Comparison of ENCODE assay signal across 12 cellular contexts in genomic region chr20:48638546-48638945, GRCh38.
DNase-seq lines count a peak whose midpoint lies in the region; ATAC-seq lines count a peak whose summit lies in the region.
"Had no signal": no experiment of that assay in that cellular context is flagged by ENCODE, and none has a peak within 500 bp of the region (broad histone marks: within the 10 kb centered on the region; RNA-seq: fewer than 3 reads in every experiment).

No MANE protein-coding gene starts in this region.

- peak overlapping the region; percentile 72 for H3K27ac Mint-ChIP-seq in activated CD4-positive, alpha-beta memory T cell treated with anti-CD3 and anti-CD28 coated beads, Interleukin-2, amount 10 ng/mL, durations not matched to agents 7 days and 5 days
- H3K27ac Mint-ChIP-seq in immature natural killer cell: peak overlapping the region; percentile 57 to 92 (median 84)
- H3K27ac Mint-ChIP-seq in activated T-helper 2 cell treated with anti-CD3 and anti-CD28 coated beads, Interferon-gamma antibody, Interleukin-2, Interleukin-4, amounts not matched to agents 10 μg/mL and 5 μg/mL and 100 μg/mL, durations not matched to agents 14 hours and 24 hours and 36 hours: no peak overlapping the region

- no peaks in the 10 kb centered on the region for H3K27me3 Mint-ChIP-seq in activated CD4-positive, alpha-beta memory T cell treated with anti-CD3 and anti-CD28 coated beads, Interleukin-2, amount 10 ng/mL, durations not matched to agents 7 days and 5 days
- H3K27me3 Mint-ChIP-seq in immature natural killer cell (ENCODE audit: low read depth in 3 of 3): peaks cover 21 to 45% (median 37%) of the 10 kb centered on the region in 3 donors
- H3K27me3 Mint-ChIP-seq in activated T-helper 2 cell treated with anti-CD3 and anti-CD28 coated beads, Interferon-gamma antibody, Interleukin-2, Interleukin-4, amounts not matched to agents 10 μg/mL and 5 μg/mL and 100 μg/mL, durations not matched to agents 14 hours and 24 hours and 36 hours (ENCODE audit: low read depth): no peaks in the 10 kb centered on the region

- H3K36me3 Mint-ChIP-seq in activated CD4-positive, alpha-beta memory T cell treated with anti-CD3 and anti-CD28 coated beads, Interleukin-2, amount 10 ng/mL, durations not matched to agents 7 days and 5 days (ENCODE audit: low read depth): peaks cover 67% of the 10 kb centered on the region
- H3K36me3 Mint-ChIP-seq in immature natural killer cell: peaks cover 34 to 60% (median 46%) of the 10 kb centered on the region in 3 donors
- H3K36me3 Mint-ChIP-seq in activated T-helper 2 cell treated with anti-CD3 and anti-CD28 coated beads, Interferon-gamma antibody, Interleukin-2, Interleukin-4, amounts not matched to agents 10 μg/mL and 5 μg/mL and 100 μg/mL, durations not matched to agents 14 hours and 24 hours and 36 hours (ENCODE audit: low read depth): peaks cover 32% of the 10 kb centered on the region

- peak; percentile 53 for DNase-seq in AG08395 (ENCODE audit: low spot score)
- DNase-seq in HK-2 (ENCODE audit: unreplicated experiment): peak; percentile 81
- peak; percentile 38 for DNase-seq in activated CD4-positive, alpha-beta memory T cell treated with anti-CD3 and anti-CD28 coated beads, Interleukin-2, amount 10 ng/mL, durations not matched to agents 7 days and 5 days
- peak; percentile 20 to 27 (median 25) for DNase-seq in immature natural killer cell
- no peak for DNase-seq in D341Med (ENCODE audit: low spot score)
- DNase-seq in activated T-helper 2 cell treated with anti-CD3 and anti-CD28 coated beads, Interferon-gamma antibody, Interleukin-2, Interleukin-4, amounts not matched to agents 10 μg/mL and 5 μg/mL and 100 μg/mL, durations not matched to agents 14 hours and 24 hours and 36 hours (ENCODE audit: low spot score): no peak
- DNase-seq: activated CD4-positive, CD25-positive, alpha-beta regulatory T cell treated with anti-CD3 and anti-CD28 coated beads, Interleukin-2, amount 50 U/mL, for 72 hours; Caco-2; NCI-H510A treated with DMSO at 0.1 percent for 48 hours; pancreas had no signal

- intact Hi-C loops in activated T-helper 2 cell treated with anti-CD3 and anti-CD28 coated beads, Interferon-gamma antibody, Interleukin-2, Interleukin-4, amounts not matched to agents 10 μg/mL and 5 μg/mL and 100 μg/mL, durations not matched to agents 14 hours and 24 hours and 36 hours (cut with micrococcal nuclease): no loop called here

- no peak overlapping the region for H3K4me3 Mint-ChIP-seq in activated CD4-positive, alpha-beta memory T cell treated with anti-CD3 and anti-CD28 coated beads, Interleukin-2, amount 10 ng/mL, durations not matched to agents 7 days and 5 days
- H3K4me3 Mint-ChIP-seq in immature natural killer cell: peak overlapping the region in 3 of 5 donors; percentile 14 to 38 (median 27)
- no peak overlapping the region for H3K4me3 Mint-ChIP-seq in activated T-helper 2 cell treated with anti-CD3 and anti-CD28 coated beads, Interferon-gamma antibody, Interleukin-2, Interleukin-4, amounts not matched to agents 10 μg/mL and 5 μg/mL and 100 μg/mL, durations not matched to agents 14 hours and 24 hours and 36 hours (ENCODE audit: low read depth)

- CTCF ChIA-PET in activated CD4-positive, alpha-beta memory T cell treated with anti-CD3 and anti-CD28 coated beads, Interleukin-2, amount 10 ng/mL, durations not matched to agents 7 days and 5 days (lab: Charles Lee): interaction anchor here (1.7 kb wide), 1 partner anchor 266 kb away, joined by 4 read pairs; no protein-coding TSS in a partner anchor

- no peaks in the 10 kb centered on the region for H3K9me3 Mint-ChIP-seq in activated CD4-positive, alpha-beta memory T cell treated with anti-CD3 and anti-CD28 coated beads, Interleukin-2, amount 10 ng/mL, durations not matched to agents 7 days and 5 days
- peaks cover 0 to 1% (median 0%) of the 10 kb centered on the region in 6 donors for H3K9me3 Mint-ChIP-seq in immature natural killer cell
- H3K9me3 Mint-ChIP-seq in activated T-helper 2 cell treated with anti-CD3 and anti-CD28 coated beads, Interferon-gamma antibody, Interleukin-2, Interleukin-4, amounts not matched to agents 10 μg/mL and 5 μg/mL and 100 μg/mL, durations not matched to agents 14 hours and 24 hours and 36 hours: no peaks in the 10 kb centered on the region

- ATAC-seq in HG03378 (IDR thresholded peaks at IDR 0.05; ENCODE audit: unreplicated experiment) (no peak), HG02798 (IDR thresholded peaks at IDR 0.05; ENCODE audit: poor library complexity, unreplicated experiment) (no peak)
- ATAC-seq: pancreas had no signal

- peaks cover 45% of the 10 kb centered on the region for H3K4me1 Mint-ChIP-seq in activated CD4-positive, alpha-beta memory T cell treated with anti-CD3 and anti-CD28 coated beads, Interleukin-2, amount 10 ng/mL, durations not matched to agents 7 days and 5 days
- peaks cover 40 to 54% of the 10 kb centered on the region in 2 donors for H3K4me1 Mint-ChIP-seq in immature natural killer cell
- H3K4me1 Mint-ChIP-seq in activated T-helper 2 cell treated with anti-CD3 and anti-CD28 coated beads, Interferon-gamma antibody, Interleukin-2, Interleukin-4, amounts not matched to agents 10 μg/mL and 5 μg/mL and 100 μg/mL, durations not matched to agents 14 hours and 24 hours and 36 hours (ENCODE audit: low read depth): peaks cover 4% of the 10 kb centered on the region

- POLR2A ChIA-PET in activated CD4-positive, alpha-beta memory T cell treated with anti-CD3 and anti-CD28 coated beads, Interleukin-2, amount 10 ng/mL, durations not matched to agents 7 days and 5 days (lab: Charles Lee): no interaction called here

Comparison
In these comparisons a context has a peak if more than half of its experiments do, and no peak if none do; other contexts are left out.
1. DNase-seq: peak in AG08395 (single experiment), HK-2 (single experiment), activated CD4-positive, alpha-beta memory T cell treated with anti-CD3 and anti-CD28 coated beads, Interleukin-2, amount 10 ng/mL, durations not matched to agents 7 days and 5 days (single experiment) and immature natural killer cell (3 of 3); none in D341Med (single experiment) and activated T-helper 2 cell treated with anti-CD3 and anti-CD28 coated beads, Interferon-gamma antibody, Interleukin-2, Interleukin-4, amounts not matched to agents 10 μg/mL and 5 μg/mL and 100 μg/mL, durations not matched to agents 14 hours and 24 hours and 36 hours (single experiment).
2. H3K4me3 Mint-ChIP-seq: peak in immature natural killer cell (3 of 5); none in activated CD4-positive, alpha-beta memory T cell treated with anti-CD3 and anti-CD28 coated beads, Interleukin-2, amount 10 ng/mL, durations not matched to agents 7 days and 5 days (single experiment) and activated T-helper 2 cell treated with anti-CD3 and anti-CD28 coated beads, Interferon-gamma antibody, Interleukin-2, Interleukin-4, amounts not matched to agents 10 μg/mL and 5 μg/mL and 100 μg/mL, durations not matched to agents 14 hours and 24 hours and 36 hours (single experiment).